ENCODE assay signal across 11 cellular contexts in genomic region chr12:52950553-52950952, GRCh38. TPM values are rescaled to one million over a fixed set of nuclear protein-coding genes. Genes with fewer than 3 reads are reported as not detected.
DNase-seq lines count a peak whose midpoint lies in the region; ATAC-seq and TF ChIP-seq lines count a peak whose summit lies in the region.
"Had no signal": no experiment of that assay in that cellular context is flagged by ENCODE, and none has a peak within 500 bp of the region (broad histone marks: within the 10 kb centered on the region; RNA-seq: fewer than 3 reads in every experiment).

No MANE protein-coding gene starts in this region.

- H3K9me3 ChIP-seq in HAP-1, result no peaks in the 10 kb centered on the region

- H3K79me2 ChIP-seq in GM23338 (replicated peaks; ENCODE audit: insufficient read depth), result peaks cover 32% of the 10 kb centered on the region

- H3K9me2 ChIP-seq in GM23338 (ENCODE audit: insufficient read depth), result no peaks in the 10 kb centered on the region

- peaks cover 43% of the 10 kb centered on the region for H3K36me3 Mint-ChIP-seq in GM23338 (ENCODE audit: low read depth)
- no peaks in the 10 kb centered on the region for H3K36me3 Mint-ChIP-seq in activated T-helper 17 cell treated with anti-CD3 and anti-CD28 coated beads, Interleukin-2, amount 50 U/mL, for 72 hours (ENCODE audit: low read depth)
- H3K36me3 Mint-ChIP-seq: activated naive CD4-positive, alpha-beta T cell treated with anti-CD3 and anti-CD28 coated beads, Interleukin-2, amount 50 U/mL, for 24 hours had no signal

- H3K4me1 ChIP-seq in GM23338 (ENCODE audit: insufficient read depth) (peaks cover 36% of the 10 kb centered on the region), HAP-1 (peaks cover 2% of the 10 kb centered on the region; the same call in 1 of the 2 replicates)

- peaks cover 51% of the 10 kb centered on the region for H3K4me1 Mint-ChIP-seq in GM23338
- no peaks in the 10 kb centered on the region for H3K4me1 Mint-ChIP-seq in activated T-helper 17 cell treated with anti-CD3 and anti-CD28 coated beads, Interleukin-2, amount 50 U/mL, for 72 hours

- TF ChIP-seq CTCF in GM23338 (conservative IDR thresholded peaks at IDR 0.05; ENCODE audit: low read depth in 2 of 2) (no peak), astrocyte of the spinal cord (IDR thresholded peaks at IDR 0.05; ENCODE audit: low read depth, low read length) (no peak), retinal pigment epithelial cell (conservative IDR thresholded peaks at IDR 0.05; ENCODE audit: low read depth, low read length) (no peak)

- H3K27ac ChIP-seq in GM23338 (ENCODE audit: low read depth), result peak overlapping the region; percentile 99
- H3K27ac ChIP-seq: KMS-11 had no signal

- peak overlapping the region; percentile 86 for H3K4me3 ChIP-seq in GM23338
- H3K4me3 ChIP-seq in astrocyte of the spinal cord (ENCODE audit: low read depth, low read length), result peak overlapping the region; percentile 60
- peak overlapping the region; percentile 98 for H3K4me3 ChIP-seq in iPS-11a (ENCODE audit: low read depth, low read length)
- H3K4me3 ChIP-seq in retinal pigment epithelial cell (ENCODE audit: low read length), result peak overlapping the region; percentile 98
- no peak overlapping the region for H3K4me3 ChIP-seq in HAP-1

- peaks cover 33% of the 10 kb centered on the region for H3K27me3 Mint-ChIP-seq in GM23338 (ENCODE audit: insufficient read depth, low read depth, poor library complexity)
- H3K27me3 Mint-ChIP-seq in activated T-helper 17 cell treated with anti-CD3 and anti-CD28 coated beads, Interleukin-2, amount 50 U/mL, for 72 hours, result no peaks in the 10 kb centered on the region
- H3K27me3 Mint-ChIP-seq: activated naive CD4-positive, alpha-beta T cell treated with anti-CD3 and anti-CD28 coated beads, Interleukin-2, amount 50 U/mL, for 24 hours had no signal

- peaks cover 36% of the 10 kb centered on the region for H4K20me1 ChIP-seq in GM23338 (replicated peaks; ENCODE audit: insufficient read depth)

- H3K36me3 ChIP-seq in GM23338 (ENCODE audit: insufficient read depth), result peaks cover 31% of the 10 kb centered on the region
- peaks cover 31% of the 10 kb centered on the region for H3K36me3 ChIP-seq in HAP-1 (replicated peaks)

- H2AFZ ChIP-seq in GM23338, result no peak overlapping the region

- no peak for ATAC-seq in GM23338
- ATAC-seq in activated T-helper 17 cell treated with anti-CD3 and anti-CD28 coated beads, Interleukin-2, amount 50 U/mL, for 72 hours (replicated peaks), result no peak

- peaks cover 4% of the 10 kb centered on the region; the same call in 2 of the 3 replicates for H3K9me3 Mint-ChIP-seq in GM23338
- H3K9me3 Mint-ChIP-seq in activated T-helper 17 cell treated with anti-CD3 and anti-CD28 coated beads, Interleukin-2, amount 50 U/mL, for 72 hours, result no peaks in the 10 kb centered on the region
- H3K9me3 Mint-ChIP-seq: activated naive CD4-positive, alpha-beta T cell treated with anti-CD3 and anti-CD28 coated beads, Interleukin-2, amount 50 U/mL, for 24 hours had no signal

- DNase-seq in GM23338 (ENCODE audit: low spot score) (no peak), astrocyte of the spinal cord (ENCODE audit: low read depth, low spot score) (no peak), retinal pigment epithelial cell (ENCODE audit: low read depth) (no peak), KBM-7 (no peak), HAP-1 (ENCODE audit: low spot score in 2 of 2) (no peak), OCI-M1 (lab: John Stamatoyannopoulos, UW) (no peak)
- DNase-seq: activated CD4-positive, alpha-beta T cell treated with anti-CD3 and anti-CD28 coated beads, Interleukin-2, amount 50 U/mL, for 4 hours had no signal

- H3K27me3 ChIP-seq in GM23338 (ENCODE audit: insufficient read depth) (no peaks in the 10 kb centered on the region), HAP-1 (ENCODE audit: low read depth) (no peaks in the 10 kb centered on the region)

- peak overlapping the region; percentile 96 for H3K4me2 ChIP-seq in GM23338
- H3K4me2 ChIP-seq: KMS-11 had no signal

- H3K4me3 Mint-ChIP-seq in GM23338, result peak overlapping the region; percentile 100
- no peak overlapping the region for H3K4me3 Mint-ChIP-seq in activated T-helper 17 cell treated with anti-CD3 and anti-CD28 coated beads, Interleukin-2, amount 50 U/mL, for 72 hours
- H3K4me3 Mint-ChIP-seq: activated naive CD4-positive, alpha-beta T cell treated with anti-CD3 and anti-CD28 coated beads, Interleukin-2, amount 50 U/mL, for 24 hours had no signal

- H3F3A ChIP-seq in GM23338 (replicated peaks; ENCODE audit: low read depth), result peaks cover 44% of the 10 kb centered on the region

- peak overlapping the region; percentile 98 for H3K27ac Mint-ChIP-seq in GM23338
- no peak overlapping the region for H3K27ac Mint-ChIP-seq in activated T-helper 17 cell treated with anti-CD3 and anti-CD28 coated beads, Interleukin-2, amount 50 U/mL, for 72 hours
- H3K27ac Mint-ChIP-seq: activated naive CD4-positive, alpha-beta T cell treated with anti-CD3 and anti-CD28 coated beads, Interleukin-2, amount 50 U/mL, for 24 hours had no signal

- in situ Hi-C loops in astrocyte of the spinal cord (cut with HindIII; ENCODE audit: low sequenced_read_pairs) (no loop called here), KBM-7 (cut with MboI; ENCODE audit: low pct_unique_long_range_greater_than_20kb, low sequenced_read_pairs) (loop anchor here (10.0 kb wide), 1 partner anchor 46 kb away; the partner anchor contains the start of gene KRT8), HAP-1 (cut with MboI; ENCODE audit: low sequenced_read_pairs) (no loop called here)

TF ChIP-seq in GM23338, 12 proteins besides CTCF, POLR2A, EP300 and RAD21 (continues in another document):
- TF ChIP-seq JUNB (IDR thresholded peaks at IDR 0.05; ENCODE audit: unreplicated experiment) (no peak), ZNF114 (CRISPR knock-in tag; IDR thresholded peaks at IDR 0.05) (no peak)

RNA-seq across cellular contexts. Expression of gene KRT18, which starts 1.6 kb away (rescaled TPM):
- 537 and 552 TPM in 2 replicates for total RNA-seq in GM23338 (2014; rRNA removed; shearing (Covaris generic))
- 1,013 and 1,049 TPM in 2 replicates for polyA plus RNA-seq in GM23338 (2016; fragmentation: Nextera tagmentation; extraction: Ambion mirVana)
- 1 to 10 TPM; 3.4 to 4.8 TPM for total RNA-seq in activated T-helper 17 cell treated with anti-CD3 and anti-CD28 coated beads, Interleukin-2, amount 50 U/mL, for 72 hours

RNA-seq across cellular contexts. Expression of gene KRT8, which starts 45.7 kb away (rescaled TPM):
- 250 and 264 TPM in 2 replicates for total RNA-seq in GM23338 (2014; rRNA removed; shearing (Covaris generic))
- polyA plus RNA-seq in GM23338 (2016; fragmentation: Nextera tagmentation; extraction: Ambion mirVana), result 322 and 338 TPM in 2 replicates
- 1 to 10 TPM in 1 of 2 donors, under 1 TPM in 1; 0.22 to 1.2 TPM for total RNA-seq in activated T-helper 17 cell treated with anti-CD3 and anti-CD28 coated beads, Interleukin-2, amount 50 U/mL, for 72 hours

RNA-seq across cellular contexts. Expression of gene EIF4B, which starts 55.7 kb away (rescaled TPM):
- total RNA-seq in GM23338 (2014; rRNA removed; shearing (Covaris generic)), result 564 and 584 TPM in 2 replicates
- 130 and 141 TPM in 2 replicates for polyA plus RNA-seq in GM23338 (2016; fragmentation: Nextera tagmentation; extraction: Ambion mirVana)
- total RNA-seq in activated T-helper 17 cell treated with anti-CD3 and anti-CD28 coated beads, Interleukin-2, amount 50 U/mL, for 72 hours, result 100 to 1,000 TPM; 536 to 964 TPM

Comparison
In these comparisons a context has a peak if more than half of its experiments do, and no peak if none do; other contexts are left out.
1. RNA of gene KRT18, which starts 1.6 kb away (total RNA-seq): 537 to 552 TPM in GM23338; 3.4 to 4.8 TPM in activated T-helper 17 cell treated with anti-CD3 and anti-CD28 coated beads, Interleukin-2, amount 50 U/mL, for 72 hours; every median in the first group is over 10 times any median in the second.
2. RNA of gene KRT8, which starts 45.7 kb away (total RNA-seq): 250 to 264 TPM in GM23338; 0.22 to 1.2 TPM in activated T-helper 17 cell treated with anti-CD3 and anti-CD28 coated beads, Interleukin-2, amount 50 U/mL, for 72 hours; every median in the first group is over 100 times any median in the second.